In genomic region chr17:69431835-69432234, GRCh38 we compare ENCODE assay signal across 22 cellular contexts. TPM values are rescaled to one million over a fixed set of nuclear protein-coding genes. Genes with fewer than 3 reads are reported as not detected.
A peak's percentile ranks its signal among the peaks of the same experiment; 100 is the strongest.
DNase-seq lines count a peak whose midpoint lies in the region; ATAC-seq, FAIRE-seq and TF ChIP-seq lines count a peak whose summit lies in the region.
"Had no signal": no experiment of that assay in that cellular context is flagged by ENCODE, and none has a peak within 500 bp of the region (broad histone marks: within the 10 kb centered on the region; RNA-seq: fewer than 3 reads in every experiment).

No MANE protein-coding gene starts in this region.

- no peaks in the 10 kb centered on the region for H3K27me3 ChIP-seq in iPS-18a (ENCODE audit: control insufficient read depth, insufficient read depth, low read length)

- H3K4me1 ChIP-seq in A549, result peaks cover 13% of the 10 kb centered on the region; the same call in 1 of the 3 replicates
- peaks cover 33% of the 10 kb centered on the region for H3K4me1 ChIP-seq in iPS-18a (ENCODE audit: control insufficient read depth, low read depth, low read length)

- no peak for TF ChIP-seq POLR2A in A549 (IDR thresholded peaks at IDR 0.05; ENCODE audit: low read length)

- no peaks in the 10 kb centered on the region for H3K36me3 ChIP-seq in iPS-18a (ENCODE audit: control insufficient read depth, low read depth, low read length)

- no peaks in the 10 kb centered on the region for H3K9me3 ChIP-seq in A549
- no peaks in the 10 kb centered on the region for H3K9me3 ChIP-seq in iPS-18a (ENCODE audit: control insufficient read depth, low read depth, low read length)

- TF ChIP-seq CTCF in A549 (IDR thresholded peaks at IDR 0.05), result no peak

- peak; percentile 9 for DNase-seq in DMS53 (lab: John Stamatoyannopoulos, UW)
- no peak for DNase-seq in DMS53 treated with DMSO at 0.1 percent for 48 hours (lab: John Stamatoyannopoulos, UW; ENCODE audit: unreplicated experiment)
- DNase-seq in A549 (ENCODE audit: low read depth in 1 of 2, low spot score in 1 of 2), result no peak
- DNase-seq in NCI-H774 (lab: John Stamatoyannopoulos, UW), result peak; percentile 23
- no peak for DNase-seq in cerebellar nuclear complex (lab: John Stamatoyannopoulos, UW)
- DNase-seq in T-helper 2 cell, result no peak
- DNase-seq: DMS 273 treated with DMSO at 0.1 percent for 48 hours, EL, NCI-H1417, NCI-H187, NCI-H446, NCI-H69, PC-3, RPMI8226, SHP77 treated with DMSO at 0.1 percent for 48 hours had no signal

- TF ChIP-seq EP300 in A549 (IDR thresholded peaks at IDR 0.05), result no peak

- no peak overlapping the region for H3K27ac ChIP-seq in A549
- peak overlapping the region; percentile 4 for H3K27ac ChIP-seq in iPS-18a (ENCODE audit: low read length)
- H3K27ac ChIP-seq: 22Rv1 had no signal

- no peak for TF ChIP-seq RAD21 in A549 (conservative IDR thresholded peaks at IDR 0.05 in 1 of 2, IDR thresholded peaks at IDR 0.05 in 1 of 2)

- H3K4me3 ChIP-seq in A549 (no peak overlapping the region), iPS-18a (ENCODE audit: low read length) (no peak overlapping the region)
- H3K4me3 ChIP-seq: K562 had no signal

- H3K4me2 ChIP-seq in A549, result no peak overlapping the region

- CTCF ChIA-PET in A549 (lab: Yijun Ruan, JAX), result interaction anchor here (0.6 kb wide), 1 partner anchor 1918 kb away, joined by 3 read pairs; no protein-coding TSS in a partner anchor

- ATAC-seq in A549, result no peak
- no peak for ATAC-seq in activated CD4-positive, CD25-positive, alpha-beta regulatory T cell treated with anti-CD3 and anti-CD28 coated beads, Interleukin-2, amount 50 U/mL, for 24 hours
- ATAC-seq: K562, PC-3, SK-N-SH treated with all-trans-retinoic acid at 6 μM for 48 hours had no signal

- H3K9ac ChIP-seq in iPS-18a (ENCODE audit: low read length), result no peak overlapping the region

- FAIRE-seq in A549 (lab: Jason Lieb, UNC), result peak; percentile 13
- FAIRE-seq: GM12892, GM18507, K562 had no signal

- POLR2A ChIA-PET in A549 (lab: Yijun Ruan, JAX), result interaction anchor here (0.7 kb wide), 1 partner anchor 30 kb away, joined by 4 read pairs; no protein-coding TSS in a partner anchor

- 89% methylated on average over 3 of the region's 3 CpGs for WGBS in A549 (ENCODE audit: missing lambda C conversion rate)

TF ChIP-seq in A549, 52 proteins besides CTCF, POLR2A, EP300 and RAD21:
- TF ChIP-seq ZFP36 (IDR thresholded peaks at IDR 0.05; ENCODE audit: borderline replicate concordance, partially characterized antibody) (no peak), HDAC2 (IDR thresholded peaks at IDR 0.05) (no peak), CHD2 (IDR thresholded peaks at IDR 0.05; ENCODE audit: low read length, partially characterized antibody) (no peak), GATA3 (IDR thresholded peaks at IDR 0.05; ENCODE audit: borderline replicate concordance) (no peak)
- TF ChIP-seq, protein P1, sequence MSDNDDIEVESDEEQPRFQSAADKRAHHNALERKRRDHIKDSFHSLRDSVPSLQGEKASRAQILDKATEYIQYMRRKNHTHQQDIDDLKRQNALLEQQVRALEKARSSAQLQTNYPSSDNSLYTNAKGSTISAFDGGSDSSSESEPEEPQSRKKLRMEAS (IDR thresholded peaks at IDR 0.05), result no peak

RNA-seq across cellular contexts. Expression of gene MAP2K6, which starts 17.3 kb away (rescaled TPM):
- 20.1 and 20.2 TPM in 2 replicates for polyA plus RNA-seq in A549 (2011; rRNA removed)
- polyA plus RNA-seq in A549 (2012; cell fraction: cytosol; rRNA removed), result 9.2 and 9.5 TPM in 2 replicates
- polyA plus RNA-seq in A549 (2012; cell fraction: nucleus; rRNA removed), result 3.4 and 4.7 TPM in 2 replicates
- 18.7 to 24.1 TPM (median 20.7 TPM) in 3 replicates for polyA plus RNA-seq in A549 (2017; fragmentation: RNase III; extraction: RNeasy Plus Mini Kit Qiagen cat#74134 plus additional on column Dnase treatment)
- 18.1 and 25.1 TPM in 2 replicates for polyA minus RNA-seq in A549 (2011; rRNA and poly(A)+ RNA removed)
- polyA plus RNA-seq: K562 had no signal

Comparison
In these comparisons a context has a peak if more than half of its experiments do, and no peak if none do; other contexts are left out.
1. DNase-seq: peak in DMS53 (single experiment) and NCI-H774 (single experiment); none in DMS53 treated with DMSO at 0.1 percent for 48 hours (single experiment), A549 (0 of 2), cerebellar nuclear complex (0 of 2) and T-helper 2 cell (0 of 5).